8 cellular contexts compared by ENCODE assay signal in genomic region chr1:154558610-154559495, GRCh38. TPM values are rescaled to one million over a fixed set of nuclear protein-coding genes. Genes with fewer than 3 reads are reported as not detected.
DNase-seq lines count a peak whose midpoint lies in the region; ATAC-seq and TF ChIP-seq lines count a peak whose summit lies in the region.

Gene UBE2Q1, minus strand, starts transcription at chr1:154558662. Its CDS starts 109 bp downstream, at chr1:154558553.

- peak; percentile 99 for DNase-seq in Ammon's horn (ENCODE audit: low spot score)
- peak; percentile 96 for DNase-seq in GM19238 (ENCODE audit: insufficient read length, low spot score)
- peak; percentile 93 to 98 for DNase-seq in NCI-H524 (lab: John Stamatoyannopoulos, UW)
- DNase-seq in activated CD4-positive, alpha-beta T cell treated with anti-CD3 and anti-CD28 coated beads for 36 hours = peak; percentile 100
- peak; percentile 100 for DNase-seq in choroid plexus epithelial cell (ENCODE audit: low read depth)
- peak; percentile 92 for DNase-seq in kidney glomerular epithelial cell (lab: John Stamatoyannopoulos, UW)
- DNase-seq in stimulated activated CD4-positive, alpha-beta T cell treated with anti-CD3 and anti-CD28 coated beads, Interleukin-1b, Interleukin-23, amount 100 ng/mL, for 1 hour (ENCODE audit: low read depth in 2 of 2) = peak; percentile 98 to 100

- intact Hi-C loops in activated CD4-positive, alpha-beta T cell treated with anti-CD3 and anti-CD28 coated beads for 36 hours (cut with DNase I, micrococcal nuclease) = loop anchor here (1.0 to 5.0 kb wide), 21 partner anchors 48 to 576 kb away; partner anchors contain the start of genes CKS1B (in 2 of the 2), ADAR (in 1 of the 2), HAX1 (in 1 of the 2) and PBXIP1 (in 1 of the 2)

- no peaks in the 10 kb centered on the region for H3K9me3 Mint-ChIP-seq in activated CD4-positive, alpha-beta T cell treated with anti-CD3 and anti-CD28 coated beads for 36 hours (ENCODE audit: low read depth)

- H3K4me3 Mint-ChIP-seq in activated CD4-positive, alpha-beta T cell treated with anti-CD3 and anti-CD28 coated beads for 36 hours = peak within 1 kb of the TSS; percentile 93

- H3K36me3 Mint-ChIP-seq in activated CD4-positive, alpha-beta T cell treated with anti-CD3 and anti-CD28 coated beads for 36 hours (ENCODE audit: low read depth) = peaks cover 27% of the 10 kb centered on the region

- CTCF ChIA-PET in activated CD4-positive, alpha-beta T cell treated with anti-CD3 and anti-CD28 coated beads for 36 hours (lab: Charles Lee) = interaction anchor here (0.5 to 4.0 kb wide), 38 partner anchors 10 to 527 kb away, joined by 3 to 22 read pairs (median 4); partner anchors contain the start of genes CHRNB2 and PMVK

- peak within 1 kb of the TSS; percentile 96 for H3K27ac Mint-ChIP-seq in activated CD4-positive, alpha-beta T cell treated with anti-CD3 and anti-CD28 coated beads for 36 hours

- peaks cover 20% of the 10 kb centered on the region for H3K4me1 Mint-ChIP-seq in activated CD4-positive, alpha-beta T cell treated with anti-CD3 and anti-CD28 coated beads for 36 hours

- peak; percentile 84 for ATAC-seq in HG03442 (IDR thresholded peaks at IDR 0.05; ENCODE audit: unreplicated experiment)
- peak; percentile 95 for ATAC-seq in activated CD4-positive, alpha-beta T cell treated with anti-CD3 and anti-CD28 coated beads for 36 hours

- H3K4me3 ChIP-seq in choroid plexus epithelial cell (ENCODE audit: low read depth, low read length) = peak within 1 kb of the TSS; percentile 80

- H3K27me3 Mint-ChIP-seq in activated CD4-positive, alpha-beta T cell treated with anti-CD3 and anti-CD28 coated beads for 36 hours = no peaks in the 10 kb centered on the region

- POLR2A ChIA-PET in activated CD4-positive, alpha-beta T cell treated with anti-CD3 and anti-CD28 coated beads for 36 hours (lab: Charles Lee) = interaction anchor here (0.6 to 1.0 kb wide), 5 partner anchors 17 to 379 kb away, joined by 3 to 6 read pairs (median 3); partner anchors contain the start of gene PMVK

- TF ChIP-seq CTCF in choroid plexus epithelial cell (conservative IDR thresholded peaks at IDR 0.05; ENCODE audit: low read depth, low read length) = no peak

RNA-seq across cellular contexts. Expression of gene UBE2Q1, which starts in this region (rescaled TPM):
- 100 to 1,000 TPM in 1 of 2 experiments, 10 to 100 TPM in 1; 89.3 to 101 TPM for total RNA-seq in activated CD4-positive, alpha-beta T cell treated with anti-CD3 and anti-CD28 coated beads for 36 hours

Comparison
In these comparisons a context has a peak if more than half of its experiments do, and no peak if none do; other contexts are left out.
1. Peak in every context shown above with its lines: DNase-seq, ATAC-seq and H3K4me3 ChIP-seq.